8 cellular contexts compared by ENCODE assay signal in genomic region chr9:98255578-98256296, GRCh38. TPM values are rescaled to one million over a fixed set of nuclear protein-coding genes. Genes with fewer than 3 reads are reported as not detected.
DNase-seq lines count a peak whose midpoint lies in the region; ATAC-seq and TF ChIP-seq lines count a peak whose summit lies in the region.

A gene with protein sequence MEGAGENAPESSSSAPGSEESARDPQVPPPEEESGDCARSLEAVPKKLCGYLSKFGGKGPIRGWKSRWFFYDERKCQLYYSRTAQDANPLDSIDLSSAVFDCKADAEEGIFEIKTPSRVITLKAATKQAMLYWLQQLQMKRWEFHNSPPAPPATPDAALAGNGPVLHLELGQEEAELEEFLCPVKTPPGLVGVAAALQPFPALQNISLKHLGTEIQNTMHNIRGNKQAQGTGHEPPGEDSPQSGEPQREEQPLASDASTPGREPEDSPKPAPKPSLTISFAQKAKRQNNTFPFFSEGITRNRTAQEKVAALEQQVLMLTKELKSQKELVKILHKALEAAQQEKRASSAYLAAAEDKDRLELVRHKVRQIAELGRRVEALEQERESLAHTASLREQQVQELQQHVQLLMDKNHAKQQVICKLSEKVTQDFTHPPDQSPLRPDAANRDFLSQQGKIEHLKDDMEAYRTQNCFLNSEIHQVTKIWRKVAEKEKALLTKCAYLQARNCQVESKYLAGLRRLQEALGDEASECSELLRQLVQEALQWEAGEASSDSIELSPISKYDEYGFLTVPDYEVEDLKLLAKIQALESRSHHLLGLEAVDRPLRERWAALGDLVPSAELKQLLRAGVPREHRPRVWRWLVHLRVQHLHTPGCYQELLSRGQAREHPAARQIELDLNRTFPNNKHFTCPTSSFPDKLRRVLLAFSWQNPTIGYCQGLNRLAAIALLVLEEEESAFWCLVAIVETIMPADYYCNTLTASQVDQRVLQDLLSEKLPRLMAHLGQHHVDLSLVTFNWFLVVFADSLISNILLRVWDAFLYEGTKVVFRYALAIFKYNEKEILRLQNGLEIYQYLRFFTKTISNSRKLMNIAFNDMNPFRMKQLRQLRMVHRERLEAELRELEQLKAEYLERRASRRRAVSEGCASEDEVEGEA (minus strand): TSS chr9:98255649. CDS start chr9:98255541, 108 bp downstream.

- ATAC-seq in GM19328 (IDR thresholded peaks at IDR 0.05; ENCODE audit: unreplicated experiment), result peak; percentile 89
- ATAC-seq in HG03469 (IDR thresholded peaks at IDR 0.05; ENCODE audit: unreplicated experiment), result peak; percentile 80
- ATAC-seq in left colon, result peak; percentile 93

- peak within 1 kb of the TSS; percentile 98 for H3K27ac Mint-ChIP-seq in activated CD4-positive, alpha-beta T cell treated with anti-CD3 and anti-CD28 coated beads, Interleukin-2, amount 10 ng/mL, durations not matched to agents 24 days and 14 days

- intact Hi-C loops in activated CD4-positive, alpha-beta T cell treated with anti-CD3 and anti-CD28 coated beads, Interleukin-2, amount 10 ng/mL, durations not matched to agents 24 days and 14 days (cut with micrococcal nuclease), result loop anchor here (1.0 to 5.0 kb wide), 10 partner anchors 63 to 1838 kb away; partner anchors contain the start of genes CORO2A, NANS, NCBP1 and TRMO
- intact Hi-C loops in left colon (cut with DNase I, micrococcal nuclease), result loop anchor here (5.0 to 10.0 kb wide), 3 partner anchors 51 to 333 kb away; partner anchors contain the start of gene TRMO (in 1 of the 2)

- no peaks in the 10 kb centered on the region for H3K36me3 Mint-ChIP-seq in activated CD4-positive, alpha-beta T cell treated with anti-CD3 and anti-CD28 coated beads, Interleukin-2, amount 10 ng/mL, durations not matched to agents 24 days and 14 days (ENCODE audit: low read depth)

- H3K4me1 Mint-ChIP-seq in activated CD4-positive, alpha-beta T cell treated with anti-CD3 and anti-CD28 coated beads, Interleukin-2, amount 10 ng/mL, durations not matched to agents 24 days and 14 days, result peaks cover 21% of the 10 kb centered on the region

- no peaks in the 10 kb centered on the region for H3K27me3 Mint-ChIP-seq in activated CD4-positive, alpha-beta T cell treated with anti-CD3 and anti-CD28 coated beads, Interleukin-2, amount 10 ng/mL, durations not matched to agents 24 days and 14 days

- H3K4me3 ChIP-seq in coronary artery, result peak within 1 kb of the TSS; percentile 77

- H3K9me3 Mint-ChIP-seq in activated CD4-positive, alpha-beta T cell treated with anti-CD3 and anti-CD28 coated beads, Interleukin-2, amount 10 ng/mL, durations not matched to agents 24 days and 14 days, result no peaks in the 10 kb centered on the region

- peak within 1 kb of the TSS; percentile 76 for H3K27ac ChIP-seq in C4-2B
- peak within 1 kb of the TSS; percentile 95 for H3K27ac ChIP-seq in coronary artery

- DNase-seq in NCI-H524 treated with DMSO at 0.1 percent for 48 hours (lab: John Stamatoyannopoulos, UW) (peak; percentile 95), coronary artery (ENCODE audit: low spot score) (peak; percentile 96), left colon (peak; percentile 96 to 98)
- DNase-seq in activated CD4-positive, alpha-beta T cell treated with anti-CD3 and anti-CD28 coated beads, Interleukin-2, amount 10 ng/mL, durations not matched to agents 24 days and 14 days, result peak; percentile 99
- peak; percentile 98 for DNase-seq in stimulated activated CD4-positive, alpha-beta T cell treated with anti-CD3 and anti-CD28 coated beads, Interleukin-1b, Interleukin-23, amount 100 ng/mL, for 4 hours (ENCODE audit: low read depth in 2 of 2)

- peak within 1 kb of the TSS; percentile 84 for H3K4me3 Mint-ChIP-seq in activated CD4-positive, alpha-beta T cell treated with anti-CD3 and anti-CD28 coated beads, Interleukin-2, amount 10 ng/mL, durations not matched to agents 24 days and 14 days

- no peak; the same call in 1 of the 2 replicates for TF ChIP-seq CTCF in C4-2B (conservative IDR thresholded peaks at IDR 0.05)
- no peak for TF ChIP-seq CTCF in coronary artery (IDR thresholded peaks at IDR 0.05)

RNA-seq across cellular contexts. Expression of the gene that starts here (rescaled TPM):
- total RNA-seq in activated CD4-positive, alpha-beta T cell treated with anti-CD3 and anti-CD28 coated beads, Interleukin-2, amount 10 ng/mL, durations not matched to agents 24 days and 14 days, result 1.6 and 1.8 TPM in 2 replicates
- total RNA-seq in left colon, result 10 to 100 TPM; 26.0 to 28.3 TPM

Comparison
In these comparisons a context has a peak if more than half of its experiments do, and no peak if none do; other contexts are left out.
1. Peak in every context shown above with its lines: DNase-seq, ATAC-seq, H3K4me3 ChIP-seq and H3K27ac ChIP-seq.